Comparison of ENCODE assay signal across 11 cellular contexts in genomic region chr3:156388469-156389150, GRCh38.
DNase-seq lines count a peak whose midpoint lies in the region; ATAC-seq and TF ChIP-seq lines count a peak whose summit lies in the region.
"Had no signal": no experiment of that assay in that cellular context is flagged by ENCODE, and none has a peak within 500 bp of the region (broad histone marks: within the 10 kb centered on the region; RNA-seq: fewer than 3 reads in every experiment).

No MANE protein-coding gene starts in this region.

- no peaks in the 10 kb centered on the region for H3K36me3 Mint-ChIP-seq in CD14-positive monocyte
- H3K36me3 Mint-ChIP-seq in activated CD4-positive, alpha-beta memory T cell treated with anti-CD3 and anti-CD28 coated beads for 36 hours: no peaks in the 10 kb centered on the region

- H3K27me3 ChIP-seq in A673 (replicated peaks; ENCODE audit: insufficient read depth, low read depth, low read length, poor library complexity): no peaks in the 10 kb centered on the region

- no peak overlapping the region for H3K27ac ChIP-seq in A673 (ENCODE audit: low read depth, low read length, poor library complexity, severe bottlenecking)

- H3K9me3 Mint-ChIP-seq in CD14-positive monocyte: peaks cover 0 to 3% (median 0%) of the 10 kb centered on the region in 7 donors
- no peaks in the 10 kb centered on the region for H3K9me3 Mint-ChIP-seq in activated CD4-positive, alpha-beta memory T cell treated with anti-CD3 and anti-CD28 coated beads for 36 hours
- H3K9me3 Mint-ChIP-seq: CD4-positive, alpha-beta T cell had no signal

- POLR2A ChIA-PET in A673 (lab: Charles Lee; ENCODE audit: low non-redundant PET): no interaction called here
- POLR2A ChIA-PET in activated CD4-positive, alpha-beta memory T cell treated with anti-CD3 and anti-CD28 coated beads for 36 hours (lab: Charles Lee): no interaction called here

- H3K27me3 Mint-ChIP-seq in CD14-positive monocyte (ENCODE audit: low read depth in 3 of 3): peaks cover 1 to 3% (median 3%) of the 10 kb centered on the region in 3 donors
- peaks cover 3% of the 10 kb centered on the region for H3K27me3 Mint-ChIP-seq in activated CD4-positive, alpha-beta memory T cell treated with anti-CD3 and anti-CD28 coated beads for 36 hours

- intact Hi-C loops in A673 (cut with micrococcal nuclease; ENCODE audit: unreplicated experiment): no loop called here
- intact Hi-C loops in CD14-positive monocyte (cut with micrococcal nuclease): no loop called here
- intact Hi-C loops in activated CD4-positive, alpha-beta memory T cell treated with anti-CD3 and anti-CD28 coated beads for 36 hours (cut with micrococcal nuclease): no loop called here

- no peak overlapping the region for H3K4me3 Mint-ChIP-seq in CD14-positive monocyte
- H3K4me3 Mint-ChIP-seq in activated CD4-positive, alpha-beta memory T cell treated with anti-CD3 and anti-CD28 coated beads for 36 hours: no peak overlapping the region
- H3K4me3 Mint-ChIP-seq: CD4-positive, alpha-beta T cell had no signal

- DNase-seq in A673 (ENCODE audit: low spot score): peak; percentile 13
- peak; percentile 27 for DNase-seq in NCI-H1694 (lab: John Stamatoyannopoulos, UW)
- peak; percentile 96 to 98 for DNase-seq in foreskin fibroblast
- no peak for DNase-seq in CD14-positive monocyte (ENCODE audit: low spot score)
- DNase-seq in kidney glomerular epithelial cell (lab: John Stamatoyannopoulos, UW): no peak
- no peak for DNase-seq in activated CD4-positive, alpha-beta memory T cell treated with anti-CD3 and anti-CD28 coated beads for 36 hours
- no peak for DNase-seq in activated CD4-positive, CD25-positive, alpha-beta regulatory T cell treated with anti-CD3 and anti-CD28 coated beads, Interleukin-2, amount 50 U/mL, for 72 hours
- DNase-seq: CD4-positive, alpha-beta T cell; central memory CD4-positive, alpha-beta T cell; nucleus accumbens had no signal

- no peak overlapping the region for H3K27ac Mint-ChIP-seq in CD14-positive monocyte
- no peak overlapping the region for H3K27ac Mint-ChIP-seq in activated CD4-positive, alpha-beta memory T cell treated with anti-CD3 and anti-CD28 coated beads for 36 hours
- H3K27ac Mint-ChIP-seq: CD4-positive, alpha-beta T cell had no signal

- CTCF ChIA-PET in A673 (lab: Charles Lee): no interaction called here
- CTCF ChIA-PET in activated CD4-positive, alpha-beta memory T cell treated with anti-CD3 and anti-CD28 coated beads for 36 hours (lab: Charles Lee): interaction anchor here (1.1 to 1.2 kb wide), 2 partner anchors 137 to 236 kb away, joined by 3 to 9 read pairs; no protein-coding TSS in a partner anchor

- ATAC-seq in GM18867 (IDR thresholded peaks at IDR 0.05; ENCODE audit: unreplicated experiment): peak; percentile 74

- no peak for TF ChIP-seq CTCF in A673 (conservative IDR thresholded peaks at IDR 0.05; ENCODE audit: low read depth, low read length)
- no peak for TF ChIP-seq CTCF in foreskin fibroblast (IDR thresholded peaks at IDR 0.05; ENCODE audit: low read depth, low read length)
- TF ChIP-seq CTCF in CD14-positive monocyte (IDR thresholded peaks at IDR 0.05): no peak

- H3K4me1 ChIP-seq in A673 (ENCODE audit: insufficient read depth, low read length, poor library complexity, severe bottlenecking): no peaks in the 10 kb centered on the region

- H3K9me3 ChIP-seq in A673 (ENCODE audit: low read depth, low read length, poor library complexity, severe bottlenecking): no peaks in the 10 kb centered on the region

- H3K4me3 ChIP-seq in A673 (ENCODE audit: low read depth, low read length, poor library complexity, severe bottlenecking) (no peak overlapping the region), foreskin fibroblast (ENCODE audit: low read depth in 1 of 2, low read length in 2 of 2) (no peak overlapping the region)

- no peaks in the 10 kb centered on the region for H3K36me3 ChIP-seq in A673 (ENCODE audit: insufficient read depth, low read length, poor library complexity, severe bottlenecking)

- H3K4me1 Mint-ChIP-seq in CD14-positive monocyte: peaks cover 2% of the 10 kb centered on the region
- H3K4me1 Mint-ChIP-seq in activated CD4-positive, alpha-beta memory T cell treated with anti-CD3 and anti-CD28 coated beads for 36 hours (ENCODE audit: low read depth): no peaks in the 10 kb centered on the region

- no TSS peak for BruUV-seq in A673 (replicated peaks; lab: Mats Ljungman, UMichigan)

Comparison
In these comparisons a context has a peak if more than half of its experiments do, and no peak if none do; other contexts are left out.
1. DNase-seq: peak in A673 (single experiment), NCI-H1694 (single experiment) and foreskin fibroblast (2 of 2); none in CD14-positive monocyte (single experiment), kidney glomerular epithelial cell (single experiment), activated CD4-positive, alpha-beta memory T cell treated with anti-CD3 and anti-CD28 coated beads for 36 hours (single experiment) and activated CD4-positive, CD25-positive, alpha-beta regulatory T cell treated with anti-CD3 and anti-CD28 coated beads, Interleukin-2, amount 50 U/mL, for 72 hours (single experiment).